24 cellular contexts compared by ENCODE assay signal in genomic region chr3:58784425-58784824, GRCh38.
"Had no signal": no experiment of that assay in that cellular context is flagged by ENCODE, and none has a peak within 500 bp of the region (broad histone marks: within the 10 kb centered on the region; RNA-seq: fewer than 3 reads in every experiment).

No MANE protein-coding gene starts in this region.

- H3K36me3 ChIP-seq: neutrophil, pancreas, right lobe of liver, sigmoid colon, stomach, thoracic aorta, thyroid gland, tibial nerve, upper lobe of right lung, uterus had no signal

- H3K9me3 ChIP-seq: pancreas, thyroid gland, uterus had no signal

- H3K4me1 ChIP-seq: pancreas, psoas muscle, sigmoid colon, stomach, thyroid gland, tibial nerve, upper lobe of right lung, uterus had no signal

- DNase-seq: naive thymus-derived CD8-positive, alpha-beta T cell; nephron progenitor cell; nucleus accumbens; pancreas; psoas muscle; right cardiac atrium; right lobe of liver; sigmoid colon; small intestine; stimulated activated CD4-positive, alpha-beta T cell treated with anti-CD3 and anti-CD28 coated beads, Interleukin-15, amount 100 ng/mL, for 24 hours; stimulated activated CD4-positive, alpha-beta T cell treated with anti-CD3 and anti-CD28 coated beads, Interleukin-2, amount 100 ng/mL, for 24 hours; stimulated activated CD4-positive, alpha-beta T cell treated with anti-CD3 and anti-CD28 coated beads, Interleukin-2, amount 100 ng/mL, for 48 hours; stimulated activated CD4-positive, alpha-beta T cell treated with anti-CD3 and anti-CD28 coated beads, Interleukin-4, amount 100 ng/mL, for 24 hours; stimulated activated naive B cell treated with anti-CD40 and anti-IgM and Interleukin-4, amounts not matched to agents 10 μg/mL and 1 μg/mL and 100 μg/mL, for 72 hours; stimulated activated naive CD4-positive, alpha-beta T cell treated with Interleukin-2 at 50 U/mL for 16 hours; stomach; thyroid gland; upper lobe of right lung; uterus had no signal

- H3K27ac ChIP-seq: neutrophil, pancreas, psoas muscle, right lobe of liver, sigmoid colon, stomach, thoracic aorta, thyroid gland, tibial nerve, upper lobe of right lung, uterus had no signal

- ATAC-seq: naive thymus-derived CD8-positive, alpha-beta T cell; natural killer cell treated with Interleukin-12 subunit alpha and Interleukin-12 subunit beta and Interleukin-15 and Interleukin-18, amount 100 ng/mL, for 72 hours; pancreas; psoas muscle; right cardiac atrium; right lobe of liver; stimulated activated effector memory CD8-positive, alpha-beta T cell treated with anti-CD3 and anti-CD28 coated beads, Interleukin-12 subunit alpha, Interleukin-12 subunit beta, amount 100 ng/mL, for 72 hours; stimulated activated naive B cell treated with anti-CD40 and anti-IgM and Interleukin-4, amounts not matched to agents 10 μg/mL and 1 μg/mL and 100 μg/mL, for 72 hours; upper lobe of right lung had no signal

- FAIRE-seq: pancreas, small intestine had no signal

- H3K27me3 ChIP-seq: neutrophil, pancreas, right lobe of liver, sigmoid colon, stomach, thyroid gland, tibial nerve, upper lobe of right lung, uterus had no signal

- H3K4me3 ChIP-seq: pancreas, psoas muscle, right lobe of liver, sigmoid colon, stomach, thoracic aorta, thyroid gland, tibial nerve, upper lobe of right lung, uterus had no signal
